ENCODE assay signal across 17 cellular contexts in the genomic region with DNA sequence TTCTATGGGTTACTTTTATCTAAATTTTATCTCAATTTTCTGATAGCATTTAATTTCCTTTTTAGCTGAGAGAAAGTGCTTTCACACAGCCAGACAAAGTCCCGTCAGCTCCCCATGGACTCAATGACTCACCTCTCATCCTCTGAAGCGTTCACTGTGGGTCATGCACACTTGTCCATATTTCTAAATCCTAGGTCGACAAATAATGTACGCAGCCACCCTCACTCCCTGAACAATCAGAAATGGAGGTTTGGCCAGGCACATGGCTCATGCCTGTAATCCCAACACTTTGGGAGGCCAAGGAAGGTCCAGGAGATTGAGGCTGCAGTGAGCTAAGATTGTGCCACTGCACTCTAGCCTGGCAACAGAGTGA.
"Had no signal": no experiment of that assay in that cellular context is flagged by ENCODE, and none has a peak within 500 bp of the region (broad histone marks: within the 10 kb centered on the region; RNA-seq: fewer than 3 reads in every experiment).

No MANE protein-coding gene starts in this region.

- DNase-seq: activated CD4-positive, alpha-beta T cell treated with anti-CD3 and anti-CD28 coated beads, Interleukin-2, amount 50 U/mL, for 4 hours; activated naive CD4-positive, alpha-beta T cell; activated T-cell treated with anti-CD3 and anti-CD28 coated beads for 4 hours; anterior cingulate cortex; brain microvascular endothelial cell; effector CD8-positive, alpha-beta T cell; foreskin keratinocyte; glutamatergic neuron; hypothalamus; left ventricle myocardium superior; nucleus accumbens; posterior cingulate gyrus; upper lobe of right lung had no signal

- H3K36me3 ChIP-seq: brain microvascular endothelial cell, thoracic aorta, upper lobe of right lung had no signal

- H3K27ac ChIP-seq: brain microvascular endothelial cell, foreskin keratinocyte, thoracic aorta, upper lobe of right lung had no signal

- H3K4me3 Mint-ChIP-seq: natural killer cell treated with Interleukin-12 subunit alpha and Interleukin-12 subunit beta and Interleukin-15 and Interleukin-18, amount 100 ng/mL, for 72 hours; T-helper 2 cell treated with Interferon-gamma antibody and Interleukin-4, amounts not matched to agents 5 μg/mL and 100 μg/mL, for 36 hours had no signal

- H3K27ac Mint-ChIP-seq: T-helper 2 cell treated with Interferon-gamma antibody and Interleukin-4, amounts not matched to agents 5 μg/mL and 100 μg/mL, for 36 hours had no signal

- H3K4me3 ChIP-seq: thoracic aorta, upper lobe of right lung had no signal

- H3K9me3 ChIP-seq: thoracic aorta, upper lobe of right lung had no signal

- ATAC-seq: activated CD4-positive, CD25-positive, alpha-beta regulatory T cell treated with anti-CD3 and anti-CD28 coated beads, Interleukin-2, amount 50 U/mL, for 24 hours; foreskin keratinocyte; left ventricle myocardium superior had no signal

- H3K4me1 ChIP-seq: foreskin keratinocyte had no signal

- H3K27me3 ChIP-seq: brain microvascular endothelial cell, foreskin keratinocyte, upper lobe of right lung had no signal

- H3K9me3 Mint-ChIP-seq: natural killer cell treated with Interleukin-12 subunit alpha and Interleukin-12 subunit beta and Interleukin-15 and Interleukin-18, amount 100 ng/mL, for 72 hours had no signal
